Comparison of ENCODE assay signal across 13 cellular contexts in the genomic region with DNA sequence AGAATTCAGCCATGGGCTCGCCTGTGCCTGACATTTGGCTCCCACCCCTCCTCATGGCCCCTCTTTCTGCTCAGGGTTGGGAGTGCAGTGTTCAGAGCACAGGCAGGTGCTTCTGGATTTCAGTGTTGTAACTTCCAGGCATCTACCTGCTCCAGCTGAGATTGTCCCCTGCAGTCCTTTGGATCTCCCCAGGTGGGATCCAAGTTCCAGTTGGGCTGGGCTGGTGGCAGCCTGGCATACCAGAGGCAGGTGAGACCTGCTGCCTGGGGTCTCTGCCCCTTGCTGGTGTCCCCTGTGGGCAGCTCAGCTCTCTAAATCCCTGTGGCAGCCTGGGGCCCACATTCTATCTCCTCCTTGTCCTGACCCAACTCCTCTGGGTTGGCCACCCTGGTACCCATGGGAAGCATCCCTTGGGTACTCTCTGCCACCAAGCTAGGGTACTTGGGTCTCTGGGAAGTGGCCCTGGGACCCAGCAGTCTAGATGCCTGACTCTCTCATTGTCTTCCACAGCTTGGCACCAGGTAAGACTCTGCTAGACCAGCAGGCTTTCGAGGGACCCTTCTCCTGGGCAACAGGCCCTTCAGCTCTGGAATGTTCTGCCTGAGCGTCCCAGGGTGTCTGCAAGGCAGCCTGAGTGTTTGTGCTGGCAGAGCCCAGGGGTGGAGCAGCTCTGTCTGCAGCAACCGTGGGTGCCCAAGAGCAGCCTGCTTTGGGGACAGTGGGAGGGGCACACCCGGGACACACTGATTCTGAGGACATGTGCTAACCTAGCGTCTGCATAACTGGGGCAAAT. TPM values are rescaled to one million over a fixed set of nuclear protein-coding genes. Genes with fewer than 3 reads are reported as not detected.
DNase-seq lines count a peak whose midpoint lies in the region; ATAC-seq and TF ChIP-seq lines count a peak whose summit lies in the region.
"Had no signal": no experiment of that assay in that cellular context is flagged by ENCODE, and none has a peak within 500 bp of the region (broad histone marks: within the 10 kb centered on the region; RNA-seq: fewer than 3 reads in every experiment).

No MANE protein-coding gene starts in this region.

- H3K27me3 Mint-ChIP-seq in neural crest cell (ENCODE audit: low read depth): no peaks in the 10 kb centered on the region

- ATAC-seq in HG02884 (IDR thresholded peaks at IDR 0.05; ENCODE audit: unreplicated experiment) (no peak), sciatic nerve (no peak)
- ATAC-seq: GM23338 had no signal

- no peaks in the 10 kb centered on the region for H3K36me3 Mint-ChIP-seq in neural crest cell (ENCODE audit: low read depth)

- no peak overlapping the region for H3K4me3 Mint-ChIP-seq in neural crest cell
- H3K4me3 Mint-ChIP-seq: GM23338 had no signal

- peak overlapping the region; percentile 36 for H3K27ac ChIP-seq in C4-2B
- H3K27ac ChIP-seq: KMS-11 had no signal

- in situ Hi-C loops in G401 (cut with HindIII; ENCODE audit: low sequenced_read_pairs): no loop called here

- DNase-seq in G401 (ENCODE audit: low spot score): peak; percentile 11
- DNase-seq in astrocyte of the hippocampus (ENCODE audit: low read depth, low spot score): peak; percentile 7
- DNase-seq in neural crest cell (ENCODE audit: low read depth, low spot score): no peak
- DNase-seq in activated CD4-positive, CD25-positive, alpha-beta regulatory T cell (lab: John Stamatoyannopoulos, UW): no peak
- no peak for DNase-seq in sciatic nerve (ENCODE audit: low spot score)
- DNase-seq: activated CD4-positive, alpha-beta T cell treated with anti-CD3 and anti-CD28 coated beads for 48 hours; glutamatergic neuron; stimulated activated CD4-positive, alpha-beta T cell treated with anti-CD3 and anti-CD28 coated beads, Interleukin-1b, Interleukin-23, amount 100 ng/mL, for 48 hours; stimulated activated CD8-positive, alpha-beta memory T cell treated with anti-CD3 and anti-CD28 coated beads, Interleukin-4, amount 100 ng/mL, for 48 hours had no signal

- TF ChIP-seq CTCF in C4-2B (conservative IDR thresholded peaks at IDR 0.05) (no peak), neural crest cell (conservative IDR thresholded peaks at IDR 0.05) (no peak)

- H3K9me3 Mint-ChIP-seq in neural crest cell: no peaks in the 10 kb centered on the region
- H3K9me3 Mint-ChIP-seq: GM23338 had no signal

- intact Hi-C loops in sciatic nerve (cut with DNase I): no loop called here

- peaks cover 23% of the 10 kb centered on the region for H3K4me1 Mint-ChIP-seq in neural crest cell
- H3K4me1 Mint-ChIP-seq: GM23338 had no signal

- H3K27ac Mint-ChIP-seq in neural crest cell (ENCODE audit: unreplicated experiment): peak overlapping the region; percentile 27
- H3K27ac Mint-ChIP-seq: GM23338 had no signal

RNA-seq across cellular contexts. Expression of a gene that starts 42.5 kb away (rescaled TPM):
- not detected in 2 replicates for total RNA-seq in G401 (2014; rRNA removed; shearing (Covaris generic))
- total RNA-seq in neural crest cell (0.09 TPM in 1 of 2 replicates, not detected in the other), sciatic nerve (0.40 TPM)

Comparison
In these comparisons a context has a peak if more than half of its experiments do, and no peak if none do; other contexts are left out.
1. DNase-seq: peak in G401 (single experiment) and astrocyte of the hippocampus (single experiment); none in neural crest cell (single experiment), activated CD4-positive, CD25-positive, alpha-beta regulatory T cell (0 of 4) and sciatic nerve (single experiment).